ENCODE assay signal across 23 cellular contexts in the genomic region with DNA sequence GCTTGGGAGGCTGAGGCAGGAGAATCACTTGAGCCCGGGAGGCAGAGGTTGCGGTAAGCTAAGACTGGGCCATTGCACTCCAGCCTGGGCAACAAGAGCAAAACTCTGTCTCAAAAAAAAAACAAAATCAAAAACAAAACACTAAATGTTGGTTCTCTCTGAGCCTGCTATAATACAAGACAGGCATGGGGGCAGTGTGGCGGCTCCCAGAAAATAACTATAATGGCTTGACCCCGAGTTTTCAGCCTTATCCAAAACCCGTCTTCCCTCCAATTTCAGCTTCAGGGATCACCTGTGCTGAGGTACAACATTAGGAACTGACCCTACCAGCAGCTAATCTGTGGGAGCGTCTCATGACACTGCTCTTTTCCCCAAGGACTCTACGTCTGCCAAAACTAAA. TPM values are rescaled to one million over a fixed set of nuclear protein-coding genes. Genes with fewer than 3 reads are reported as not detected.
A peak's percentile ranks its signal among the peaks of the same experiment; 100 is the strongest.
DNase-seq lines count a peak whose midpoint lies in the region; ATAC-seq, FAIRE-seq and TF ChIP-seq lines count a peak whose summit lies in the region.
"Had no signal": no experiment of that assay in that cellular context is flagged by ENCODE, and none has a peak within 500 bp of the region (broad histone marks: within the 10 kb centered on the region; RNA-seq: fewer than 3 reads in every experiment).

No MANE protein-coding gene starts in this region.

- no peak overlapping the region for H2AFZ ChIP-seq in astrocyte (ENCODE audit: low read depth, low read length)

- H3K4me3 Mint-ChIP-seq in Caco-2 (ENCODE audit: unreplicated experiment) (peak overlapping the region; percentile 89), astrocyte (ENCODE audit: unreplicated experiment) (peak overlapping the region; percentile 9)
- peak overlapping the region; percentile 62 for H3K4me3 Mint-ChIP-seq in stimulated activated memory B cell treated with anti-CD40 and anti-IgM and Interleukin-4, amounts not matched to agents 10 μg/mL and 1 μg/mL and 100 μg/mL, for 72 hours
- H3K4me3 Mint-ChIP-seq: activated naive CD8-positive, alpha-beta T cell treated with anti-CD3 and anti-CD28 coated beads for 36 hours had no signal

- intact Hi-C loops in Caco-2 (cut with micrococcal nuclease; ENCODE audit: unreplicated experiment): no loop called here
- intact Hi-C loops in lower lobe of right lung (cut with DNase I): no loop called here

- H3K4me1 ChIP-seq in Caco-2 (peaks cover 54% of the 10 kb centered on the region), astrocyte (ENCODE audit: insufficient read depth, low read length) (peaks cover 5% of the 10 kb centered on the region), lower lobe of right lung (peaks cover 35% of the 10 kb centered on the region)

- DNase-seq in Caco-2: no peak
- no peak for DNase-seq in astrocyte (ENCODE audit: low read depth)
- no peak for DNase-seq in lower lobe of right lung
- DNase-seq in NCI-H748 treated with DMSO at 0.1 percent for 48 hours (lab: John Stamatoyannopoulos, UW): no peak
- DNase-seq in NCI-H526 (lab: John Stamatoyannopoulos, UW): no peak
- no peak for DNase-seq in occipital lobe (lab: John Stamatoyannopoulos, UW)
- DNase-seq: activated CD8-positive, alpha-beta memory T cell treated with anti-CD3 and anti-CD28 coated beads for 24 hours; activated naive CD8-positive, alpha-beta T cell treated with anti-CD3 and anti-CD28 coated beads for 36 hours; body of pancreas; EL; left ventricle myocardium superior; naive thymus-derived CD4-positive, alpha-beta T cell; NCI-H2081; NCI-H510A treated with DMSO at 0.1 percent for 48 hours; PC-3; stimulated activated CD8-positive, alpha-beta memory T cell treated with anti-CD3 and anti-CD28 coated beads, Interleukin-4, amount 100 ng/mL, for 48 hours had no signal

- H3K27me3 ChIP-seq in Caco-2 (replicated peaks; ENCODE audit: control insufficient read depth, insufficient read depth, low read length) (no peaks in the 10 kb centered on the region), astrocyte (ENCODE audit: insufficient read depth, low read length) (no peaks in the 10 kb centered on the region), lower lobe of right lung (ENCODE audit: low read depth) (no peaks in the 10 kb centered on the region)
- H3K27me3 ChIP-seq: body of pancreas, SJSA1 had no signal

- no peak overlapping the region for H3K4me2 ChIP-seq in astrocyte (ENCODE audit: low read length)

- no TSS peak for BruUV-seq in Caco-2 (replicated peaks; lab: Mats Ljungman, UMichigan)

- FAIRE-seq in astrocyte (lab: Jason Lieb, UNC): no peak
- FAIRE-seq: colon, frontal cortex had no signal

- H3K9ac ChIP-seq in astrocyte (ENCODE audit: low read length): no peak overlapping the region

- POLR2A ChIA-PET in Caco-2 (lab: Charles Lee): interaction anchor here (1.0 to 1.9 kb wide), 2 partner anchors 16 to 48 kb away, joined by 3 to 5 read pairs; partner anchors contain the start of genes MRPL52 and OXA1L

- CTCF ChIA-PET in Caco-2 (lab: Charles Lee): interaction anchor here (1.0 kb wide), 1 partner anchor 38 kb away, joined by 3 read pairs; no protein-coding TSS in a partner anchor

- H3K4me3 ChIP-seq in Caco-2 (ENCODE audit: low read depth, low read length) (peak overlapping the region; percentile 48), astrocyte (ENCODE audit: insufficient read depth, low read depth, low read length) (no peak overlapping the region), lower lobe of right lung (peak overlapping the region; percentile 50)
- H3K4me3 ChIP-seq: body of pancreas, SJSA1 had no signal

- no peaks in the 10 kb centered on the region for H4K20me1 ChIP-seq in astrocyte (ENCODE audit: insufficient read depth, low read length)

- H3K36me3 Mint-ChIP-seq in Caco-2 (ENCODE audit: insufficient read depth, unreplicated experiment): peaks cover 72% of the 10 kb centered on the region
- no peaks in the 10 kb centered on the region for H3K36me3 Mint-ChIP-seq in astrocyte (ENCODE audit: low read depth, unreplicated experiment)
- H3K36me3 Mint-ChIP-seq in stimulated activated memory B cell treated with anti-CD40 and anti-IgM and Interleukin-4, amounts not matched to agents 10 μg/mL and 1 μg/mL and 100 μg/mL, for 72 hours: no peaks in the 10 kb centered on the region
- H3K36me3 Mint-ChIP-seq: activated naive CD8-positive, alpha-beta T cell treated with anti-CD3 and anti-CD28 coated beads for 36 hours; naive thymus-derived CD4-positive, alpha-beta T cell had no signal

- H3K4me1 Mint-ChIP-seq in Caco-2 (ENCODE audit: low read depth, unreplicated experiment) (peaks cover 35% of the 10 kb centered on the region), astrocyte (ENCODE audit: low read depth, unreplicated experiment) (peaks cover 27% of the 10 kb centered on the region)
- H3K4me1 Mint-ChIP-seq in stimulated activated memory B cell treated with anti-CD40 and anti-IgM and Interleukin-4, amounts not matched to agents 10 μg/mL and 1 μg/mL and 100 μg/mL, for 72 hours: peaks cover 51% of the 10 kb centered on the region

- TF ChIP-seq CTCF in Caco-2 (IDR thresholded peaks at IDR 0.05; ENCODE audit: insufficient read depth in 1 of 2, low read depth in 1 of 2, low read length in 1 of 2, severe bottlenecking in 1 of 2, unreplicated experiment in 1 of 2): no peak
- no peak for TF ChIP-seq CTCF in astrocyte (IDR thresholded peaks at IDR 0.05; ENCODE audit: insufficient read depth, low read depth, low read length)
- no peak for TF ChIP-seq CTCF in lower lobe of right lung (IDR thresholded peaks at IDR 0.05)

- no peak for ATAC-seq in lower lobe of right lung
- ATAC-seq in stimulated activated memory B cell treated with anti-CD40 and anti-IgM and Interleukin-4, amounts not matched to agents 10 μg/mL and 1 μg/mL and 100 μg/mL, for 72 hours: no peak
- ATAC-seq in GM21717 (IDR thresholded peaks at IDR 0.05; ENCODE audit: unreplicated experiment): no peak
- ATAC-seq: body of pancreas; HCT116; naive thymus-derived CD4-positive, alpha-beta T cell; PC-3 had no signal

- H3K36me3 ChIP-seq in Caco-2 (ENCODE audit: control insufficient read depth, insufficient read depth, low read length) (peaks cover 2% of the 10 kb centered on the region; the same call in 1 of the 2 replicates), astrocyte (ENCODE audit: insufficient read depth, low read length) (no peaks in the 10 kb centered on the region), lower lobe of right lung (no peaks in the 10 kb centered on the region)
- H3K36me3 ChIP-seq: SJSA1 had no signal

- H3K9me3 ChIP-seq in Caco-2: no peaks in the 10 kb centered on the region
- no peaks in the 10 kb centered on the region for H3K9me3 ChIP-seq in astrocyte (ENCODE audit: insufficient read depth, low read depth, low read length)
- no peaks in the 10 kb centered on the region for H3K9me3 ChIP-seq in lower lobe of right lung
- H3K9me3 ChIP-seq: body of pancreas, SJSA1 had no signal

- no peaks in the 10 kb centered on the region for H3K79me2 ChIP-seq in astrocyte (ENCODE audit: insufficient read depth, low read length)

- no peak overlapping the region for H3K27ac ChIP-seq in astrocyte (ENCODE audit: low read depth, low read length)
- peak overlapping the region; percentile 66 for H3K27ac ChIP-seq in lower lobe of right lung
- H3K27ac ChIP-seq: body of pancreas, SJSA1 had no signal

- H3K9me3 Mint-ChIP-seq in Caco-2 (ENCODE audit: unreplicated experiment): no peaks in the 10 kb centered on the region
- H3K9me3 Mint-ChIP-seq in astrocyte (ENCODE audit: unreplicated experiment): no peaks in the 10 kb centered on the region
- H3K9me3 Mint-ChIP-seq in stimulated activated memory B cell treated with anti-CD40 and anti-IgM and Interleukin-4, amounts not matched to agents 10 μg/mL and 1 μg/mL and 100 μg/mL, for 72 hours: no peaks in the 10 kb centered on the region
- H3K9me3 Mint-ChIP-seq: activated naive CD8-positive, alpha-beta T cell treated with anti-CD3 and anti-CD28 coated beads for 36 hours; naive thymus-derived CD4-positive, alpha-beta T cell had no signal

- H3K27me3 Mint-ChIP-seq in Caco-2 (ENCODE audit: insufficient read depth, unreplicated experiment) (no peaks in the 10 kb centered on the region), astrocyte (ENCODE audit: low read depth, unreplicated experiment) (no peaks in the 10 kb centered on the region)
- no peaks in the 10 kb centered on the region for H3K27me3 Mint-ChIP-seq in stimulated activated memory B cell treated with anti-CD40 and anti-IgM and Interleukin-4, amounts not matched to agents 10 μg/mL and 1 μg/mL and 100 μg/mL, for 72 hours
- H3K27me3 Mint-ChIP-seq: activated naive CD8-positive, alpha-beta T cell treated with anti-CD3 and anti-CD28 coated beads for 36 hours had no signal

- peak overlapping the region; percentile 70 for H3K27ac Mint-ChIP-seq in Caco-2 (ENCODE audit: unreplicated experiment)
- H3K27ac Mint-ChIP-seq in astrocyte (ENCODE audit: unreplicated experiment): peak overlapping the region; percentile 36
- peak overlapping the region; percentile 80 for H3K27ac Mint-ChIP-seq in stimulated activated memory B cell treated with anti-CD40 and anti-IgM and Interleukin-4, amounts not matched to agents 10 μg/mL and 1 μg/mL and 100 μg/mL, for 72 hours
- H3K27ac Mint-ChIP-seq: activated naive CD8-positive, alpha-beta T cell treated with anti-CD3 and anti-CD28 coated beads for 36 hours had no signal

RNA-seq across cellular contexts. Expression of gene SLC7A7, which starts 0.9 kb away (rescaled TPM):
- total RNA-seq in Caco-2 (2022) (380 and 443 TPM in 2 replicates), astrocyte (13.3 and 14.3 TPM in 2 replicates), lower lobe of right lung (157 TPM), occipital lobe (3.3 TPM)
- total RNA-seq: PC-3; T-helper 2 cell treated with Interferon-gamma antibody and Interleukin-4, amounts not matched to agents 100 ng/mL and 5 ng/mL, for 36 hours had no signal

RNA-seq across cellular contexts. Expression of gene MRPL52, which starts 15.3 kb away (rescaled TPM):
- total RNA-seq in Caco-2 (2022) (149 TPM in 2 replicates), astrocyte (169 and 182 TPM in 2 replicates), lower lobe of right lung (65.2 TPM), occipital lobe (16.4 TPM)

RNA-seq across cellular contexts. Expression of gene MMP14, which starts 22.0 kb away (rescaled TPM):
- total RNA-seq in Caco-2 (2022): 57.2 and 62.9 TPM in 2 replicates
- 911 and 1,063 TPM in 2 replicates for total RNA-seq in astrocyte
- total RNA-seq in lower lobe of right lung: 124 TPM
- total RNA-seq in occipital lobe: 8.3 TPM

RNA-seq across cellular contexts. Expression of gene OXA1L, which starts 47.9 kb away (rescaled TPM):
- 110 and 116 TPM in 2 replicates for total RNA-seq in Caco-2 (2022)
- total RNA-seq in astrocyte: 81.2 and 82.8 TPM in 2 replicates
- total RNA-seq in lower lobe of right lung: 115 TPM
- 33.5 TPM for total RNA-seq in occipital lobe

RNA-seq across cellular contexts. Expression of gene LRP10, which starts 57.2 kb away (rescaled TPM):
- total RNA-seq in Caco-2 (2022) (29.6 and 34.0 TPM in 2 replicates), astrocyte (142 and 157 TPM in 2 replicates), lower lobe of right lung (134 TPM), occipital lobe (3.4 TPM)

Comparison
In these comparisons a context has a peak if more than half of its experiments do, and no peak if none do; other contexts are left out.
1. H3K4me3 Mint-ChIP-seq: peak in every context shown above with its lines; median percentile 89 in Caco-2; 62 in stimulated activated memory B cell treated with anti-CD40 and anti-IgM and Interleukin-4, amounts not matched to agents 10 μg/mL and 1 μg/mL and 100 μg/mL, for 72 hours; 9 in astrocyte.
2. RNA of gene SLC7A7, which starts 0.9 kb away (total RNA-seq): 380 to 443 TPM in Caco-2 and 157 TPM in lower lobe of right lung (single experiment); 13.3 to 14.3 TPM in astrocyte and 3.3 TPM in occipital lobe (single experiment); every median in the first group is over 10 times any median in the second.
3. Peak in every context shown above with its lines, with median percentiles within 50 percentile points of each other: H3K27ac Mint-ChIP-seq.